Comparison of ENCODE assay signal across 10 cellular contexts in the genomic region with DNA sequence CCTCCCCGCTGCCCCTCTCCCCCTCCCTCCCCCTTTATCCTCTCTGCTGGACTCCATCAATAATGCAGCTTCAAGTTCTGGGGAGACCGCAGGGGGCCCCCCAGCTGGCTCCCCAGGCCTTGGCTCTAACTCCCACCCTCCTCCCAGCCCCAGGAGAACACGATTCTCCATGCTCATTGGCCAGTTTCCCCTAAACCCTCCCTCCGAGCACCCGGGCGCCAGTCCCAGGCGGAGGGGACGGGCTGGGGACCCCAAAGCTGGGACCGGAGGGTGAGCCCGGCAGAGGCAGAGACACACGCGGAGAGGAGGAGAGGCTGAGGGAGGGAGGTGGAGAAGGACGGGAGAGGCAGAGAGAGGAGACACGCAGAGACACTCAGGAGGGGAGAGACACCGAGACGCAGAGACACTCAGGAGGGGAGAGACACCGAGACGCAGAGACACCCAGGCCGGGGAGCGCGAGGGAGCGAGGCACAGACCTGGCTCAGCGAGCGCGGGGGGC. TPM values are rescaled to one million over a fixed set of nuclear protein-coding genes. Genes with fewer than 3 reads are reported as not detected.
DNase-seq lines count a peak whose midpoint lies in the region; ATAC-seq and TF ChIP-seq lines count a peak whose summit lies in the region.
"Had no signal": no experiment of that assay in that cellular context is flagged by ENCODE, and none has a peak within 500 bp of the region (broad histone marks: within the 10 kb centered on the region; RNA-seq: fewer than 3 reads in every experiment).

A gene (plus strand): TSS at position 282 of the 499 bp plus-strand sequence. CDS start 441 bp downstream, outside the sequence.

- no peak within 1 kb of the TSS for H2BK5ac ChIP-seq in IMR-90 (ENCODE audit: low read depth, low read length, poor library complexity, severe bottlenecking)

- no peak within 1 kb of the TSS for H3K4ac ChIP-seq in IMR-90 (ENCODE audit: low read depth, low read length)

- no TSS peak for BruUV-seq in IMR-90 (replicated peaks; lab: Mats Ljungman, UMichigan)

- peak within 1 kb of the TSS; percentile 72 for H2AK9ac ChIP-seq in IMR-90 (replicated peaks; ENCODE audit: low read depth, low read length, poor library complexity)

- POLR2A ChIA-PET in IMR-90 (lab: Charles Lee; ENCODE audit: unreplicated experiment): no interaction called here
- POLR2A ChIA-PET in naive thymus-derived CD8-positive, alpha-beta T cell (lab: Charles Lee): interaction anchor here (0.6 to 2.3 kb wide), 6 partner anchors 8 to 54 kb away, joined by 3 to 5 read pairs (median 4); no protein-coding TSS in a partner anchor

- no peak for TF ChIP-seq POLR2A in IMR-90 (IDR thresholded peaks at IDR 0.05; ENCODE audit: low read depth, low read length)

- WGBS in IMR-90 (ENCODE audit: extremely low coverage in 2 of 2, insufficient read length in 1 of 2), 2 experiments: 0% methylated on average over 1 of the region's 25 CpGs; no CpG with 5 or more reads in 1 of the 2 experiments

- TF ChIP-seq CTCF in 22Rv1 (IDR thresholded peaks at IDR 0.05) (no peak), IMR-90 (conservative IDR thresholded peaks at IDR 0.05; ENCODE audit: low read depth, low read length) (no peak)

- CTCF ChIA-PET in IMR-90 (lab: Yijun Ruan, JAX): no interaction called here

- H3K14ac ChIP-seq in IMR-90 (replicated peaks; ENCODE audit: low read depth, low read length): no peak within 1 kb of the TSS

- no peak within 1 kb of the TSS for H2AK5ac ChIP-seq in IMR-90 (ENCODE audit: low read depth, low read length)

- H3K27me3 ChIP-seq in IMR-90 (ENCODE audit: control insufficient read depth, insufficient read depth, low read length): peaks cover 69% of the 10 kb centered on the region

- peaks cover 3% of the 10 kb centered on the region for H3K36me3 Mint-ChIP-seq in effector memory CD8-positive, alpha-beta T cell (ENCODE audit: insufficient read depth)
- H3K36me3 Mint-ChIP-seq in naive thymus-derived CD8-positive, alpha-beta T cell: peaks cover 0 to 4% (median 0%) of the 10 kb centered on the region in 3 donors

- H3K23ac ChIP-seq in IMR-90 (ENCODE audit: low read depth, low read length): no peak within 1 kb of the TSS

- H2BK15ac ChIP-seq in IMR-90 (ENCODE audit: low read depth, low read length): no peak within 1 kb of the TSS

- intact Hi-C loops in IMR-90 (cut with micrococcal nuclease): loop anchor here (10.0 kb wide), 1 partner anchor 358 kb away; a partner anchor contains a TSS

- H4K20me1 ChIP-seq in IMR-90 (ENCODE audit: insufficient read depth, low read length): no peaks in the 10 kb centered on the region

- no peak within 1 kb of the TSS for H4K8ac ChIP-seq in IMR-90 (ENCODE audit: low read depth in 2 of 2, low read length in 2 of 2)

- TF ChIP-seq RAD21 in IMR-90 (IDR thresholded peaks at IDR 0.05; ENCODE audit: low read length): no peak

- H3K56ac ChIP-seq in IMR-90 (ENCODE audit: extremely low read depth, insufficient read depth, low read length): no peak within 1 kb of the TSS

- H2AFZ ChIP-seq in IMR-90 (replicated peaks; ENCODE audit: low read length, poor library complexity): peak within 1 kb of the TSS; percentile 77

- no peaks in the 10 kb centered on the region for H3K9me3 Mint-ChIP-seq in effector memory CD8-positive, alpha-beta T cell
- no peaks in the 10 kb centered on the region for H3K9me3 Mint-ChIP-seq in naive thymus-derived CD8-positive, alpha-beta T cell
- H3K9me3 Mint-ChIP-seq: activated CD4-positive, alpha-beta T cell treated with anti-CD3 and anti-CD28 coated beads, Interleukin-2, amount 10 ng/mL, durations not matched to agents 7 days and 5 days had no signal

- H2BK20ac ChIP-seq in IMR-90 (ENCODE audit: low read depth, low read length): no peak within 1 kb of the TSS

- H3K79me1 ChIP-seq in IMR-90 (ENCODE audit: low read depth in 1 of 2, low read length in 2 of 2): no peaks in the 10 kb centered on the region

- H3K9ac ChIP-seq in IMR-90 (ENCODE audit: low read depth, low read length): no peak within 1 kb of the TSS

- in situ Hi-C loops in IMR-90 (cut with MboI; ENCODE audit: low sequenced_read_pairs): no loop called here

- peak within 1 kb of the TSS; percentile 47 to 56 for H3K4me3 Mint-ChIP-seq in effector memory CD8-positive, alpha-beta T cell
- peak within 1 kb of the TSS; percentile 57 to 82 (median 66) for H3K4me3 Mint-ChIP-seq in naive thymus-derived CD8-positive, alpha-beta T cell
- H3K4me3 Mint-ChIP-seq: activated CD4-positive, alpha-beta T cell treated with anti-CD3 and anti-CD28 coated beads, Interleukin-2, amount 10 ng/mL, durations not matched to agents 7 days and 5 days had no signal

- H3K9me3 ChIP-seq in IMR-90 (ENCODE audit: control insufficient read depth, insufficient read depth, low read length): no peaks in the 10 kb centered on the region

- H2BK120ac ChIP-seq in IMR-90 (ENCODE audit: low read depth, low read length): no peak within 1 kb of the TSS

- dilution Hi-C loops in IMR-90 (cut with HindIII; ENCODE audit: low sequenced_read_pairs, unreplicated experiment): no loop called here

- H3K4me1 Mint-ChIP-seq in effector memory CD8-positive, alpha-beta T cell (ENCODE audit: low read depth in 2 of 2): peaks cover 21 to 24% of the 10 kb centered on the region in 2 donors
- peaks cover 19 to 45% (median 33%) of the 10 kb centered on the region in 4 donors for H3K4me1 Mint-ChIP-seq in naive thymus-derived CD8-positive, alpha-beta T cell

- peaks cover 3% of the 10 kb centered on the region; the same call in 1 of the 2 replicates for H3K4me1 ChIP-seq in IMR-90 (ENCODE audit: control insufficient read depth, insufficient read depth, low read length)

- H4K91ac ChIP-seq in IMR-90 (ENCODE audit: insufficient read depth, low read depth, low read length): no peak within 1 kb of the TSS

- H3K36me3 ChIP-seq in IMR-90 (ENCODE audit: control insufficient read depth, insufficient read depth, low read length): no peaks in the 10 kb centered on the region

- peak within 1 kb of the TSS; percentile 56 for H3K4me2 ChIP-seq in IMR-90 (ENCODE audit: low read depth, low read length)

- H3K27ac ChIP-seq in 22Rv1 (peak within 1 kb of the TSS; percentile 80; the same call in 1 of the 2 replicates), IMR-90 (ENCODE audit: insufficient read depth, low read length) (no peak within 1 kb of the TSS)

- peak within 1 kb of the TSS; percentile 13; the same call in 1 of the 2 replicates for H3K4me3 ChIP-seq in IMR-90 (ENCODE audit: insufficient read depth, low read depth, low read length)

- H3K27me3 Mint-ChIP-seq in effector memory CD8-positive, alpha-beta T cell: peaks cover 32 to 71% of the 10 kb centered on the region in 2 donors
- peaks cover 16 to 52% (median 35%) of the 10 kb centered on the region in 5 donors for H3K27me3 Mint-ChIP-seq in naive thymus-derived CD8-positive, alpha-beta T cell

- no peak for DNase-seq in IMR-90
- no peak for DNase-seq in effector memory CD8-positive, alpha-beta T cell
- DNase-seq in naive thymus-derived CD8-positive, alpha-beta T cell: no peak
- no peak for DNase-seq in NCI-H226
- no peak for DNase-seq in NCI-H187 (lab: John Stamatoyannopoulos, UW)
- DNase-seq: activated CD4-positive, alpha-beta T cell treated with anti-CD3 and anti-CD28 coated beads, Interleukin-2, amount 10 ng/mL, durations not matched to agents 7 days and 5 days; NCI-H1105 had no signal

- H3K9me1 ChIP-seq in IMR-90 (ENCODE audit: insufficient read depth, low read length): no peaks in the 10 kb centered on the region

- ATAC-seq in IMR-90 (ENCODE audit: low read depth) (no peak), HG03097 (IDR thresholded peaks at IDR 0.05; ENCODE audit: low FRiP score, unreplicated experiment) (no peak), HG03378 (IDR thresholded peaks at IDR 0.05; ENCODE audit: unreplicated experiment) (no peak)
- ATAC-seq in effector memory CD8-positive, alpha-beta T cell (replicated peaks): no peak
- peak; percentile 15 to 19 for ATAC-seq in naive thymus-derived CD8-positive, alpha-beta T cell

- no peak within 1 kb of the TSS for H3K18ac ChIP-seq in IMR-90 (ENCODE audit: low read depth, low read length)

- no peak within 1 kb of the TSS for H3K27ac Mint-ChIP-seq in effector memory CD8-positive, alpha-beta T cell
- H3K27ac Mint-ChIP-seq in naive thymus-derived CD8-positive, alpha-beta T cell: peak within 1 kb of the TSS in 1 of 10 donors; percentile 38
- H3K27ac Mint-ChIP-seq: activated CD4-positive, alpha-beta T cell treated with anti-CD3 and anti-CD28 coated beads, Interleukin-2, amount 10 ng/mL, durations not matched to agents 7 days and 5 days had no signal

- H4K5ac ChIP-seq in IMR-90 (ENCODE audit: low read depth, low read length): no peak within 1 kb of the TSS

TF ChIP-seq in IMR-90, 13 proteins besides CTCF, POLR2A, EP300 and RAD21 (continues in another document):
- no peak for TF ChIP-seq MAFK (IDR thresholded peaks at IDR 0.05; ENCODE audit: low read depth, low read length)
- no peak for TF ChIP-seq BHLHE40 (IDR thresholded peaks at IDR 0.05; ENCODE audit: low read depth, low read length)
- no peak for TF ChIP-seq CEBPB (IDR thresholded peaks at IDR 0.05; ENCODE audit: low read depth, low read length)
- TF ChIP-seq, protein P1, sequence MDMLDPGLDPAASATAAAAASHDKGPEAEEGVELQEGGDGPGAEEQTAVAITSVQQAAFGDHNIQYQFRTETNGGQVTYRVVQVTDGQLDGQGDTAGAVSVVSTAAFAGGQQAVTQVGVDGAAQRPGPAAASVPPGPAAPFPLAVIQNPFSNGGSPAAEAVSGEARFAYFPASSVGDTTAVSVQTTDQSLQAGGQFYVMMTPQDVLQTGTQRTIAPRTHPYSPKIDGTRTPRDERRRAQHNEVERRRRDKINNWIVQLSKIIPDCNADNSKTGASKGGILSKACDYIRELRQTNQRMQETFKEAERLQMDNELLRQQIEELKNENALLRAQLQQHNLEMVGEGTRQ (IDR thresholded peaks at IDR 0.05; ENCODE audit: low read depth, low read length): no peak
- no peak for TF ChIP-seq NFE2L2 (IDR thresholded peaks at IDR 0.05; ENCODE audit: low read depth, low read length)
- TF ChIP-seq CHD1 (IDR thresholded peaks at IDR 0.05; ENCODE audit: low read depth, low read length): no peak
- TF ChIP-seq MAZ (IDR thresholded peaks at IDR 0.05; ENCODE audit: borderline replicate concordance, low read depth, low read length): no peak
- TF ChIP-seq MXI1 (IDR thresholded peaks at IDR 0.05; ENCODE audit: borderline replicate concordance, low read depth, low read length): no peak
- TF ChIP-seq SMC3 (IDR thresholded peaks at IDR 0.05; ENCODE audit: low read depth, low read length): no peak
- TF ChIP-seq RCOR1 (IDR thresholded peaks at IDR 0.05; ENCODE audit: insufficient replicate concordance, low read length): no peak

RNA-seq across cellular contexts. Expression of the gene that starts here (rescaled TPM):
- not detected in 2 replicates for total RNA-seq in IMR-90 (2012; rRNA removed)
- polyA plus RNA-seq in IMR-90 (2012; rRNA removed): not detected in 2 replicates
- polyA plus RNA-seq in IMR-90 (2012; cell fraction: cytosol; rRNA removed): not detected in 2 replicates
- not detected in 2 replicates for polyA plus RNA-seq in IMR-90 (2012; cell fraction: nucleus; rRNA removed; ENCODE audit: low replicate concordance)
- total RNA-seq in naive thymus-derived CD8-positive, alpha-beta T cell: not detected
- polyA plus RNA-seq in naive thymus-derived CD8-positive, alpha-beta T cell: not detected
- total RNA-seq: activated CD4-positive, alpha-beta T cell treated with anti-CD3 and anti-CD28 coated beads, Interleukin-2, amount 10 ng/mL, durations not matched to agents 7 days and 5 days had no signal

Comparison
In these comparisons a context has a peak if more than half of its experiments do, and no peak if none do; other contexts are left out.
1. Peak in ATAC-seq in naive thymus-derived CD8-positive, alpha-beta T cell; RNA of the gene not detected or under 1 TPM.